6 cellular contexts compared by ENCODE assay signal in genomic region chr9:121519688-121520087, GRCh38. TPM values are rescaled to one million over a fixed set of nuclear protein-coding genes. Genes with fewer than 3 reads are reported as not detected.
"Had no signal": no experiment of that assay in that cellular context is flagged by ENCODE, and none has a peak within 500 bp of the region (broad histone marks: within the 10 kb centered on the region; RNA-seq: fewer than 3 reads in every experiment).

No MANE protein-coding gene starts in this region.

RNA-seq across cellular contexts. Expression of gene GGTA1, which starts 20.0 kb away (rescaled TPM):
- total RNA-seq: GM23248, GM23338, H1, H7, H9, HFFc6 had no signal
- polyA plus RNA-seq: GM23248, H1 had no signal
